ENCODE assay signal across 8 cellular contexts in genomic region chr11:124867700-124868099, GRCh38. TPM values are rescaled to one million over a fixed set of nuclear protein-coding genes. Genes with fewer than 3 reads are reported as not detected.
DNase-seq lines count a peak whose midpoint lies in the region; ATAC-seq and TF ChIP-seq lines count a peak whose summit lies in the region.

No MANE protein-coding gene starts in this region.

- peaks cover 97% of the 10 kb centered on the region for H3K27me3 ChIP-seq in CD4-positive, alpha-beta T cell (ENCODE audit: control insufficient read depth, insufficient read depth, low read length)

- intact Hi-C loops in CD4-positive, alpha-beta T cell (cut with DNase I, micrococcal nuclease): loop anchor here in 1 of 2 experiments (2.0 kb wide), 1 partner anchor 25 kb away; no protein-coding TSS in a partner anchor
- intact Hi-C loops in posterior vena cava (cut with DNase I): loop anchor here in 1 of 2 donors (10.0 kb wide), 1 partner anchor 203 kb away; no protein-coding TSS in a partner anchor

- H3K27me3 Mint-ChIP-seq in CD4-positive, alpha-beta T cell: peaks cover 96% of the 10 kb centered on the region
- peaks cover 59% of the 10 kb centered on the region for H3K27me3 Mint-ChIP-seq in memory B cell

- H3K27ac Mint-ChIP-seq in CD4-positive, alpha-beta T cell: no peak overlapping the region
- H3K27ac Mint-ChIP-seq in memory B cell: no peak overlapping the region

- peak; percentile 28 for ATAC-seq in CD4-positive, alpha-beta T cell (ENCODE audit: poor library complexity)
- peak; percentile 69 for ATAC-seq in GM18867 (IDR thresholded peaks at IDR 0.05; ENCODE audit: unreplicated experiment)
- peak; percentile 46 for ATAC-seq in memory B cell (ENCODE audit: low read depth)
- no peak for ATAC-seq in HG03097 (IDR thresholded peaks at IDR 0.05; ENCODE audit: low FRiP score, unreplicated experiment)

- no peaks in the 10 kb centered on the region for H3K9me3 Mint-ChIP-seq in CD4-positive, alpha-beta T cell
- H3K9me3 Mint-ChIP-seq in memory B cell: no peaks in the 10 kb centered on the region

- no peaks in the 10 kb centered on the region for H3K9me3 ChIP-seq in CD4-positive, alpha-beta T cell (ENCODE audit: control insufficient read depth, low read length)

- H3K4me3 ChIP-seq in NB4 (ENCODE audit: low read depth, low read length): no peak overlapping the region

- TF ChIP-seq CTCF in CD4-positive, alpha-beta T cell (IDR thresholded peaks at IDR 0.05): no peak
- TF ChIP-seq CTCF in NB4 (IDR thresholded peaks at IDR 0.05; ENCODE audit: low read depth, low read length): peak; percentile 50

- in situ Hi-C loops in T47D (cut with HindIII; ENCODE audit: low pct_unique_long_range_greater_than_20kb, low sequenced_read_pairs): no loop called here

- H3K27ac ChIP-seq in CD4-positive, alpha-beta T cell (ENCODE audit: low read depth, low read length): no peak overlapping the region

- CTCF ChIA-PET in CD4-positive, alpha-beta T cell (lab: Charles Lee): interaction anchor here (0.6 to 2.8 kb wide), 3 partner anchors 9 to 197 kb away, joined by 3 to 27 read pairs (median 7); no protein-coding TSS in a partner anchor

- peaks cover 56% of the 10 kb centered on the region for H3K4me1 Mint-ChIP-seq in CD4-positive, alpha-beta T cell (ENCODE audit: low read depth)
- H3K4me1 Mint-ChIP-seq in memory B cell: peaks cover 10% of the 10 kb centered on the region

- POLR2A ChIA-PET in CD4-positive, alpha-beta T cell (lab: Charles Lee): no interaction called here

- peak overlapping the region; percentile 22 for H3K4me3 Mint-ChIP-seq in CD4-positive, alpha-beta T cell
- no peak overlapping the region for H3K4me3 Mint-ChIP-seq in memory B cell

- no peak for TF ChIP-seq POLR2A in NB4 (IDR thresholded peaks at IDR 0.05; ENCODE audit: extremely low read depth, insufficient read length)

- no peak for DNase-seq in CD4-positive, alpha-beta T cell
- DNase-seq in NB4 (ENCODE audit: low read depth) (peak; percentile 35), T47D (ENCODE audit: low read depth in 1 of 2, low spot score in 1 of 2) (peak; percentile 57 to 93), memory B cell (ENCODE audit: low spot score in 2 of 2) (no peak), posterior vena cava (ENCODE audit: low spot score) (no peak), GDM1 (lab: John Stamatoyannopoulos, UW) (no peak)

- H3K36me3 Mint-ChIP-seq in CD4-positive, alpha-beta T cell (ENCODE audit: low read depth): no peaks in the 10 kb centered on the region
- no peaks in the 10 kb centered on the region for H3K36me3 Mint-ChIP-seq in memory B cell

RNA-seq across cellular contexts. Expression of gene ROBO3, which starts 2.5 kb away (rescaled TPM):
- 10 to 100 TPM; 26.2 to 27.2 TPM for total RNA-seq in CD4-positive, alpha-beta T cell
- 10 to 100 TPM; 16.0 to 20.0 TPM for total RNA-seq in posterior vena cava

RNA-seq across cellular contexts. Expression of gene ROBO4, which starts 30.0 kb away (rescaled TPM):
- not detected for total RNA-seq in CD4-positive, alpha-beta T cell
- total RNA-seq in posterior vena cava: 10 to 100 TPM; 19.8 to 23.4 TPM

RNA-seq across cellular contexts. Expression of gene HEPN1, which starts 51.4 kb away (rescaled TPM):
- total RNA-seq in CD4-positive, alpha-beta T cell: not detected
- under 1 TPM in 1 of 2 donors, not detected in 1; 0.28 TPM for total RNA-seq in posterior vena cava

Comparison
In these comparisons a context has a peak if more than half of its experiments do, and no peak if none do; other contexts are left out.
1. DNase-seq: peak in NB4 (single experiment) and T47D (2 of 2); none in CD4-positive, alpha-beta T cell (0 of 10), memory B cell (0 of 2), posterior vena cava (single experiment) and GDM1 (single experiment).
2. RNA of gene ROBO4, which starts 30.0 kb away (total RNA-seq): 19.8 to 23.4 TPM in posterior vena cava; not detected in CD4-positive, alpha-beta T cell; every median in the first group is over 10 times any median in the second.